In the genomic region with DNA sequence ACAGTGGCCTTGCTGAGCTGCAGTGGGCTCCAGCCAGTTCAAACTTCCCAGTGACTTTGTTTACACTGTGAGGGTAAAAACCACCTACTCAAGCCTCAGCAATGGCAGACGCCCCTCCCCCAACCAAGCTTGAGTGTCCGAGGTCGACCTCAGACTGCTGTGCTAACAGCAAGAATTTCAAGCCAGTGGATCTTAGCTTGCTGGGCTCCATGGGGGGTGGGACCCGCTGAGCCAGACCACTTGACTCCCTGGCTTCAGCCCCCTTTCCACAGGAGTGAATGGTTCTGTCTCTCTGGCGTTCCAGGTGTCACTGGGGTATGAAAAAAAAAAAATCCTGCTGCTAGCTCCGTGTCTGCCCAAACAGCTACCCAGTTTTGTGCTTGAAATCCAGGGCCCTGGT, we compare ENCODE assay signal across 1 cellular context.
TF ChIP-seq lines count a peak whose summit lies in the region.

No MANE protein-coding gene starts in this region.

TF ChIP-seq in GM23338, 12 proteins besides CTCF, POLR2A, EP300 and RAD21 (continued from another document):
- TF ChIP-seq, protein P1, sequence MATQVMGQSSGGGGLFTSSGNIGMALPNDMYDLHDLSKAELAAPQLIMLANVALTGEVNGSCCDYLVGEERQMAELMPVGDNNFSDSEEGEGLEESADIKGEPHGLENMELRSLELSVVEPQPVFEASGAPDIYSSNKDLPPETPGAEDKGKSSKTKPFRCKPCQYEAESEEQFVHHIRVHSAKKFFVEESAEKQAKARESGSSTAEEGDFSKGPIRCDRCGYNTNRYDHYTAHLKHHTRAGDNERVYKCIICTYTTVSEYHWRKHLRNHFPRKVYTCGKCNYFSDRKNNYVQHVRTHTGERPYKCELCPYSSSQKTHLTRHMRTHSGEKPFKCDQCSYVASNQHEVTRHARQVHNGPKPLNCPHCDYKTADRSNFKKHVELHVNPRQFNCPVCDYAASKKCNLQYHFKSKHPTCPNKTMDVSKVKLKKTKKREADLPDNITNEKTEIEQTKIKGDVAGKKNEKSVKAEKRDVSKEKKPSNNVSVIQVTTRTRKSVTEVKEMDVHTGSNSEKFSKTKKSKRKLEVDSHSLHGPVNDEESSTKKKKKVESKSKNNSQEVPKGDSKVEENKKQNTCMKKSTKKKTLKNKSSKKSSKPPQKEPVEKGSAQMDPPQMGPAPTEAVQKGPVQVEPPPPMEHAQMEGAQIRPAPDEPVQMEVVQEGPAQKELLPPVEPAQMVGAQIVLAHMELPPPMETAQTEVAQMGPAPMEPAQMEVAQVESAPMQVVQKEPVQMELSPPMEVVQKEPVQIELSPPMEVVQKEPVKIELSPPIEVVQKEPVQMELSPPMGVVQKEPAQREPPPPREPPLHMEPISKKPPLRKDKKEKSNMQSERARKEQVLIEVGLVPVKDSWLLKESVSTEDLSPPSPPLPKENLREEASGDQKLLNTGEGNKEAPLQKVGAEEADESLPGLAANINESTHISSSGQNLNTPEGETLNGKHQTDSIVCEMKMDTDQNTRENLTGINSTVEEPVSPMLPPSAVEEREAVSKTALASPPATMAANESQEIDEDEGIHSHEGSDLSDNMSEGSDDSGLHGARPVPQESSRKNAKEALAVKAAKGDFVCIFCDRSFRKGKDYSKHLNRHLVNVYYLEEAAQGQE (IDR thresholded peaks at IDR 0.05; ENCODE audit: unreplicated experiment): no peak
- TF ChIP-seq ZNF114 (CRISPR knock-in tag; IDR thresholded peaks at IDR 0.05): no peak
- TF ChIP-seq, protein P2, sequence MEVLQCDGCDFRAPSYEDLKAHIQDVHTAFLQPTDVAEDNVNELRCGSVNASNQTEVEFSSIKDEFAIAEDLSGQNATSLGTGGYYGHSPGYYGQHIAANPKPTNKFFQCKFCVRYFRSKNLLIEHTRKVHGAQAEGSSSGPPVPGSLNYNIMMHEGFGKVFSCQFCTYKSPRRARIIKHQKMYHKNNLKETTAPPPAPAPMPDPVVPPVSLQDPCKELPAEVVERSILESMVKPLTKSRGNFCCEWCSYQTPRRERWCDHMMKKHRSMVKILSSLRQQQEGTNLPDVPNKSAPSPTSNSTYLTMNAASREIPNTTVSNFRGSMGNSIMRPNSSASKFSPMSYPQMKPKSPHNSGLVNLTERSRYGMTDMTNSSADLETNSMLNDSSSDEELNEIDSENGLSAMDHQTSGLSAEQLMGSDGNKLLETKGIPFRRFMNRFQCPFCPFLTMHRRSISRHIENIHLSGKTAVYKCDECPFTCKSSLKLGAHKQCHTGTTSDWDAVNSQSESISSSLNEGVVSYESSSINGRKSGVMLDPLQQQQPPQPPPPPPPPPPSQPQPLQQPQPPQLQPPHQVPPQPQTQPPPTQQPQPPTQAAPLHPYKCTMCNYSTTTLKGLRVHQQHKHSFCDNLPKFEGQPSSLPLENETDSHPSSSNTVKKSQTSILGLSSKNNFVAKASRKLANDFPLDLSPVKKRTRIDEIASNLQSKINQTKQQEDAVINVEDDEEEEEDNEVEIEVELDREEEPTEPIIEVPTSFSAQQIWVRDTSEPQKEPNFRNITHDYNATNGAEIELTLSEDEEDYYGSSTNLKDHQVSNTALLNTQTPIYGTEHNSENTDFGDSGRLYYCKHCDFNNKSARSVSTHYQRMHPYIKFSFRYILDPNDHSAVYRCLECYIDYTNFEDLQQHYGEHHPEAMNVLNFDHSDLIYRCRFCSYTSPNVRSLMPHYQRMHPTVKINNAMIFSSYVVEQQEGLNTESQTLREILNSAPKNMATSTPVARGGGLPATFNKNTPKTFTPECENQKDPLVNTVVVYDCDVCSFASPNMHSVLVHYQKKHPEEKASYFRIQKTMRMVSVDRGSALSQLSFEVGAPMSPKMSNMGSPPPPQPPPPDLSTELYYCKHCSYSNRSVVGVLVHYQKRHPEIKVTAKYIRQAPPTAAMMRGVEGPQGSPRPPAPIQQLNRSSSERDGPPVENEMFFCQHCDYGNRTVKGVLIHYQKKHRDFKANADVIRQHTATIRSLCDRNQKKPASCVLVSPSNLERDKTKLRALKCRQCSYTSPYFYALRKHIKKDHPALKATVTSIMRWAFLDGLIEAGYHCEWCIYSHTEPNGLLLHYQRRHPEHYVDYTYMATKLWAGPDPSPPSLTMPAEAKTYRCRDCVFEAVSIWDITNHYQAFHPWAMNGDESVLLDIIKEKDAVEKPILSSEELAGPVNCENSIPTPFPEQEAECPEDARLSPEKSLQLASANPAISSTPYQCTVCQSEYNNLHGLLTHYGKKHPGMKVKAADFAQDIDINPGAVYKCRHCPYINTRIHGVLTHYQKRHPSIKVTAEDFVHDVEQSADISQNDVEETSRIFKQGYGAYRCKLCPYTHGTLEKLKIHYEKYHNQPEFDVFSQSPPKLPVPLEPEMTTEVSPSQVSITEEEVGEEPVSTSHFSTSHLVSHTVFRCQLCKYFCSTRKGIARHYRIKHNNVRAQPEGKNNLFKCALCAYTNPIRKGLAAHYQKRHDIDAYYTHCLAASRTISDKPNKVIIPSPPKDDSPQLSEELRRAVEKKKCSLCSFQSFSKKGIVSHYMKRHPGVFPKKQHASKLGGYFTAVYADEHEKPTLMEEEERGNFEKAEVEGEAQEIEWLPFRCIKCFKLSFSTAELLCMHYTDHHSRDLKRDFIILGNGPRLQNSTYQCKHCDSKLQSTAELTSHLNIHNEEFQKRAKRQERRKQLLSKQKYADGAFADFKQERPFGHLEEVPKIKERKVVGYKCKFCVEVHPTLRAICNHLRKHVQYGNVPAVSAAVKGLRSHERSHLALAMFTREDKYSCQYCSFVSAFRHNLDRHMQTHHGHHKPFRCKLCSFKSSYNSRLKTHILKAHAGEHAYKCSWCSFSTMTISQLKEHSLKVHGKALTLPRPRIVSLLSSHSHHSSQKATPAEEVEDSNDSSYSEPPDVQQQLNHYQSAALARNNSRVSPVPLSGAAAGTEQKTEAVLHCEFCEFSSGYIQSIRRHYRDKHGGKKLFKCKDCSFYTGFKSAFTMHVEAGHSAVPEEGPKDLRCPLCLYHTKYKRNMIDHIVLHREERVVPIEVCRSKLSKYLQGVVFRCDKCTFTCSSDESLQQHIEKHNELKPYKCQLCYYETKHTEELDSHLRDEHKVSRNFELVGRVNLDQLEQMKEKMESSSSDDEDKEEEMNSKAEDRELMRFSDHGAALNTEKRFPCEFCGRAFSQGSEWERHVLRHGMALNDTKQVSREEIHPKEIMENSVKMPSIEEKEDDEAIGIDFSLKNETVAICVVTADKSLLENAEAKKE (CRISPR knock-in tag; IDR thresholded peaks at IDR 0.05): no peak
- TF ChIP-seq, protein P3, sequence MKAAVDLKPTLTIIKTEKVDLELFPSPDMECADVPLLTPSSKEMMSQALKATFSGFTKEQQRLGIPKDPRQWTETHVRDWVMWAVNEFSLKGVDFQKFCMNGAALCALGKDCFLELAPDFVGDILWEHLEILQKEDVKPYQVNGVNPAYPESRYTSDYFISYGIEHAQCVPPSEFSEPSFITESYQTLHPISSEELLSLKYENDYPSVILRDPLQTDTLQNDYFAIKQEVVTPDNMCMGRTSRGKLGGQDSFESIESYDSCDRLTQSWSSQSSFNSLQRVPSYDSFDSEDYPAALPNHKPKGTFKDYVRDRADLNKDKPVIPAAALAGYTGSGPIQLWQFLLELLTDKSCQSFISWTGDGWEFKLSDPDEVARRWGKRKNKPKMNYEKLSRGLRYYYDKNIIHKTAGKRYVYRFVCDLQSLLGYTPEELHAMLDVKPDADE (IDR thresholded peaks at IDR 0.05): no peak
- TF ChIP-seq POLR2AphosphoS5 (IDR thresholded peaks at IDR 0.05; ENCODE audit: low read depth): no peak
- no peak for TF ChIP-seq ZNF331 (CRISPR knock-in tag; IDR thresholded peaks at IDR 0.05; ENCODE audit: low read depth)
- TF ChIP-seq JUNB (IDR thresholded peaks at IDR 0.05; ENCODE audit: unreplicated experiment): no peak
- no peak for TF ChIP-seq NANOG (IDR thresholded peaks at IDR 0.05; ENCODE audit: borderline replicate concordance)
- no peak for TF ChIP-seq EZH2 (IDR thresholded peaks at IDR 0.05; ENCODE audit: low read depth, unreplicated experiment)
